ENCODE assay signal across 8 cellular contexts in genomic region chr3:194688207-194688711, GRCh38. TPM values are rescaled to one million over a fixed set of nuclear protein-coding genes. Genes with fewer than 3 reads are reported as not detected.
A peak's percentile ranks its signal among the peaks of the same experiment; 100 is the strongest.
DNase-seq lines count a peak whose midpoint lies in the region; ATAC-seq and TF ChIP-seq lines count a peak whose summit lies in the region.

No MANE protein-coding gene starts in this region.

- peaks cover 53% of the 10 kb centered on the region for H3K4me1 Mint-ChIP-seq in activated CD4-positive, alpha-beta memory T cell treated with anti-CD3 and anti-CD28 coated beads for 36 hours (ENCODE audit: low read depth)

- peaks cover 7% of the 10 kb centered on the region for H3K27me3 Mint-ChIP-seq in activated CD4-positive, alpha-beta memory T cell treated with anti-CD3 and anti-CD28 coated beads for 36 hours

- peak; percentile 29 for DNase-seq in NCI-H1436 (lab: John Stamatoyannopoulos, UW)
- DNase-seq in NCI-H1436 treated with DMSO at 0.1 percent for 48 hours (lab: John Stamatoyannopoulos, UW), result no peak
- peak; percentile 48 for DNase-seq in activated CD4-positive, alpha-beta memory T cell treated with anti-CD3 and anti-CD28 coated beads for 36 hours
- peak; percentile 41 to 44 for DNase-seq in heart right ventricle
- no peak for DNase-seq in superior temporal gyrus (ENCODE audit: extremely low spot score)
- no peak for DNase-seq in NCI-H146 (lab: John Stamatoyannopoulos, UW)

- WGBS in heart right ventricle, 2 donors, result 23 to 25% methylated on average over 16 of the region's 16 CpGs

- peak overlapping the region; percentile 91 for H3K4me3 Mint-ChIP-seq in activated CD4-positive, alpha-beta memory T cell treated with anti-CD3 and anti-CD28 coated beads for 36 hours

- H3K9me3 ChIP-seq in heart right ventricle, result no peaks in the 10 kb centered on the region
- H3K9me3 ChIP-seq in skeletal muscle satellite cell (replicated peaks; ENCODE audit: low read length), result no peaks in the 10 kb centered on the region

- intact Hi-C loops in activated CD4-positive, alpha-beta memory T cell treated with anti-CD3 and anti-CD28 coated beads for 36 hours (cut with micrococcal nuclease), result loop anchor here (5.0 to 10.0 kb wide), 7 partner anchors 201 to 1219 kb away; partner anchors contain the start of genes ACAP2, ATP13A3, PPP1R2 and TNK2
- intact Hi-C loops in heart right ventricle (cut with DNase I), result loop anchor here in 9 of 10 donors (2.0 to 10.0 kb wide), 20 partner anchors 49 to 837 kb away; no protein-coding TSS in a partner anchor

- POLR2A ChIA-PET in activated CD4-positive, alpha-beta memory T cell treated with anti-CD3 and anti-CD28 coated beads for 36 hours (lab: Charles Lee), result interaction anchor here (0.8 to 6.8 kb wide), 3 partner anchors 14 to 575 kb away, joined by 3 to 107 read pairs (median 3); partner anchors contain the start of gene LSG1

- peaks cover 2% of the 10 kb centered on the region for H3K36me3 Mint-ChIP-seq in activated CD4-positive, alpha-beta memory T cell treated with anti-CD3 and anti-CD28 coated beads for 36 hours

- peak overlapping the region; percentile 60 to 98 (median 86) for H3K4me3 ChIP-seq in heart right ventricle
- H3K4me3 ChIP-seq in skeletal muscle satellite cell (ENCODE audit: low read length), result peak overlapping the region; percentile 87

- H3K27ac ChIP-seq in heart right ventricle, result peak overlapping the region; percentile 76 to 96 (median 90)

- H3K36me3 ChIP-seq in heart right ventricle (peaks cover 0 to 16% (median 0%) of the 10 kb centered on the region in 9 donors), skeletal muscle satellite cell (ENCODE audit: insufficient read depth, low read length) (no peaks in the 10 kb centered on the region)

- no peak for TF ChIP-seq CTCF in heart right ventricle (IDR thresholded peaks at IDR 0.05)

- ATAC-seq in HG02973 (IDR thresholded peaks at IDR 0.05; ENCODE audit: unreplicated experiment) (peak; percentile 25), heart right ventricle (peak in 4 of 8 donors; percentile 15 to 21 (median 17))

- H3K9me3 Mint-ChIP-seq in activated CD4-positive, alpha-beta memory T cell treated with anti-CD3 and anti-CD28 coated beads for 36 hours, result no peaks in the 10 kb centered on the region

- H3K27me3 ChIP-seq in heart right ventricle, result no peaks in the 10 kb centered on the region
- peaks cover 4% of the 10 kb centered on the region for H3K27me3 ChIP-seq in skeletal muscle satellite cell (ENCODE audit: control insufficient read depth, insufficient read depth, low read length)

- H3K4me1 ChIP-seq in heart right ventricle (peaks cover 14 to 70% (median 54%) of the 10 kb centered on the region in 9 donors), skeletal muscle satellite cell (ENCODE audit: control insufficient read depth, insufficient read depth, low read length) (peaks cover 28% of the 10 kb centered on the region)

- CTCF ChIA-PET in activated CD4-positive, alpha-beta memory T cell treated with anti-CD3 and anti-CD28 coated beads for 36 hours (lab: Charles Lee), result interaction anchor here (0.6 to 4.1 kb wide), 22 partner anchors 9 to 862 kb away, joined by 3 to 131 read pairs (median 5); partner anchors contain the start of genes LSG1 and XXYLT1

- peak overlapping the region; percentile 16 for H3K9ac ChIP-seq in skeletal muscle satellite cell (ENCODE audit: low read depth, low read length)

- H3K4me2 ChIP-seq in skeletal muscle satellite cell (ENCODE audit: low read length), result peak overlapping the region; percentile 98

- peak overlapping the region; percentile 13 for H3K27ac Mint-ChIP-seq in activated CD4-positive, alpha-beta memory T cell treated with anti-CD3 and anti-CD28 coated beads for 36 hours

RNA-seq across cellular contexts. Expression of gene FAM43A, which starts 2.6 kb away (rescaled TPM):
- total RNA-seq in activated CD4-positive, alpha-beta memory T cell treated with anti-CD3 and anti-CD28 coated beads for 36 hours, result 1 to 10 TPM; 7.4 to 8.5 TPM
- 10 to 100 TPM in 9 of 10 donors, 1 to 10 TPM in 1; 9.2 to 61.7 (median 19.8) TPM for total RNA-seq in heart right ventricle
- polyA plus RNA-seq in heart right ventricle, result 10 to 100 TPM in 1 of 2 donors, 1 to 10 TPM in 1; 8.9 to 15.4 TPM
- 2.3 and 3.5 TPM in 2 replicates for total RNA-seq in skeletal muscle satellite cell (2012; rRNA removed)

RNA-seq across cellular contexts. Expression of gene LSG1, which starts 16.3 kb away (rescaled TPM):
- total RNA-seq in activated CD4-positive, alpha-beta memory T cell treated with anti-CD3 and anti-CD28 coated beads for 36 hours, result 10 to 100 TPM; 34.6 to 35.3 TPM
- total RNA-seq in heart right ventricle, result 10 to 100 TPM; 11.9 to 22.1 (median 18.9) TPM
- polyA plus RNA-seq in heart right ventricle, result 10 to 100 TPM; 11.3 to 17.9 TPM
- total RNA-seq in skeletal muscle satellite cell (2012; rRNA removed), result 36.5 and 40.6 TPM in 2 replicates

RNA-seq across cellular contexts. Expression of gene TMEM44, which starts 55.0 kb away (rescaled TPM):
- total RNA-seq in activated CD4-positive, alpha-beta memory T cell treated with anti-CD3 and anti-CD28 coated beads for 36 hours, result 1 to 10 TPM; 4.0 to 5.8 TPM
- 1 to 10 TPM; 3.1 to 9.5 (median 4.5) TPM for total RNA-seq in heart right ventricle
- 10 to 100 TPM in 1 of 2 donors, 1 to 10 TPM in 1; 8.2 to 21.9 TPM for polyA plus RNA-seq in heart right ventricle
- 12.5 and 15.2 TPM in 2 replicates for total RNA-seq in skeletal muscle satellite cell (2012; rRNA removed)

Comparison
In these comparisons a context has a peak if more than half of its experiments do, and no peak if none do; other contexts are left out.
1. DNase-seq: peak in NCI-H1436 (single experiment), activated CD4-positive, alpha-beta memory T cell treated with anti-CD3 and anti-CD28 coated beads for 36 hours (single experiment) and heart right ventricle (2 of 2); none in NCI-H1436 treated with DMSO at 0.1 percent for 48 hours (single experiment), superior temporal gyrus (single experiment) and NCI-H146 (single experiment).